ENCODE assay signal across 10 cellular contexts in the genomic region with DNA sequence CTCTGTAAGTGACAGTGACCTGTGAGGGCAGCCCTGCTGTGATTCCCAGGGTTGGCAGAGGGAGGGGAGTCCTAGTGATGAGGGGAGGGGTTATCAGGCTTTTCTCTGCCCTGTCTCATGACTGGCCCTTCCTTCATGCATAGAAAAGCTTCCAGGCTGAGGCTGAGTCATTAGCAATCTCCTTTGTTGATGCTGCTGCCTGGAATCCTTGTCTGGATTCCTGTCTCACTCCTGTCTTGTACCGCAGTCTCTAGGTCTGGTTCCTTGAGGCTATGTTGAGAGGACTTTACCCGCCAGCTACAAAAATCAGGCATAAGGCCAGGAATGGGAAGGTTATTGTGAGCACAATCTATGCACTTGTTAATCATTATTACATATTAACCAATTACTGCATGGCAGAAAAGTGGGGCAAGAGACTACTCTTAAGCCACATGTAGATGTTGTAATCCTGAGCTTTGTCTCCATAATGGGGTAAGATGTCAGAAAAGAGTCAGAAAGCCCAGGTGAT. TPM values are rescaled to one million over a fixed set of nuclear protein-coding genes. Genes with fewer than 3 reads are reported as not detected.
DNase-seq lines count a peak whose midpoint lies in the region; ATAC-seq and TF ChIP-seq lines count a peak whose summit lies in the region.
"Had no signal": no experiment of that assay in that cellular context is flagged by ENCODE, and none has a peak within 500 bp of the region (broad histone marks: within the 10 kb centered on the region; RNA-seq: fewer than 3 reads in every experiment).

No MANE protein-coding gene starts in this region.

- POLR2A ChIA-PET in MCF 10A (lab: Yijun Ruan, JAX) = interaction anchor here (0.6 to 0.7 kb wide), 2 partner anchors 31 to 282 kb away, joined by 3 to 4 read pairs; no protein-coding TSS in a partner anchor

- peaks cover 5% of the 10 kb centered on the region for H3K4me1 Mint-ChIP-seq in MCF 10A (ENCODE audit: insufficient read depth, unreplicated experiment)
- H3K4me1 Mint-ChIP-seq in activated T-helper 1 cell treated with anti-CD3 and anti-CD28 coated beads, Interleukin-12 subunit alpha, Interleukin-12 subunit beta, Interleukin-2, Interleukin-4 antibody, amounts not matched to agents 30 ng/mL and 10 ng/mL and 1 ng/mL, durations not matched to agents 14 hours and 24 hours and 36 hours (ENCODE audit: low read depth) = peaks cover 66% of the 10 kb centered on the region

- H3K9me3 ChIP-seq in breast epithelium (no peaks in the 10 kb centered on the region), upper lobe of right lung (no peaks in the 10 kb centered on the region)

- H3K27me3 Mint-ChIP-seq in MCF 10A (ENCODE audit: insufficient read depth, unreplicated experiment) = no peaks in the 10 kb centered on the region
- H3K27me3 Mint-ChIP-seq in activated T-helper 1 cell treated with anti-CD3 and anti-CD28 coated beads, Interleukin-12 subunit alpha, Interleukin-12 subunit beta, Interleukin-2, Interleukin-4 antibody, amounts not matched to agents 30 ng/mL and 10 ng/mL and 1 ng/mL, durations not matched to agents 14 hours and 24 hours and 36 hours (ENCODE audit: insufficient read depth) = no peaks in the 10 kb centered on the region

- peak; percentile 49 for DNase-seq in MCF 10A (ENCODE audit: unreplicated experiment)
- DNase-seq in breast epithelium (ENCODE audit: low spot score in 2 of 2) = no peak
- no peak for DNase-seq in activated T-helper 1 cell treated with anti-CD3 and anti-CD28 coated beads, Interleukin-12 subunit alpha, Interleukin-12 subunit beta, Interleukin-2, Interleukin-4 antibody, amounts not matched to agents 30 ng/mL and 10 ng/mL and 1 ng/mL, durations not matched to agents 14 hours and 24 hours and 36 hours (ENCODE audit: low spot score)
- peak; percentile 86 for DNase-seq in iPS-NIHi7 (ENCODE audit: extremely low spot score)
- no peak for DNase-seq in upper lobe of right lung
- DNase-seq in T-helper 9 cell = no peak
- DNase-seq in DMS79 (lab: John Stamatoyannopoulos, UW) = no peak
- DNase-seq in amygdala (lab: John Stamatoyannopoulos, UW) = no peak
- DNase-seq: activated gamma-delta T cell treated with Interleukin-2 at 50 U/mL for 16 hours; CD8-positive, alpha-beta T cell had no signal

- H3K36me3 Mint-ChIP-seq in MCF 10A (ENCODE audit: insufficient read depth, unreplicated experiment) = no peaks in the 10 kb centered on the region
- peaks cover 24% of the 10 kb centered on the region for H3K36me3 Mint-ChIP-seq in activated T-helper 1 cell treated with anti-CD3 and anti-CD28 coated beads, Interleukin-12 subunit alpha, Interleukin-12 subunit beta, Interleukin-2, Interleukin-4 antibody, amounts not matched to agents 30 ng/mL and 10 ng/mL and 1 ng/mL, durations not matched to agents 14 hours and 24 hours and 36 hours (ENCODE audit: low read depth)

- H3K27ac Mint-ChIP-seq in MCF 10A (ENCODE audit: low read depth, unreplicated experiment) = no peak overlapping the region
- H3K27ac Mint-ChIP-seq in activated T-helper 1 cell treated with anti-CD3 and anti-CD28 coated beads, Interleukin-12 subunit alpha, Interleukin-12 subunit beta, Interleukin-2, Interleukin-4 antibody, amounts not matched to agents 30 ng/mL and 10 ng/mL and 1 ng/mL, durations not matched to agents 14 hours and 24 hours and 36 hours = peak overlapping the region; percentile 2
- H3K27ac Mint-ChIP-seq: CD8-positive, alpha-beta T cell had no signal

- BruUV-seq in MCF 10A (replicated peaks; lab: Mats Ljungman, UMichigan) = no TSS peak

- TF ChIP-seq CTCF in MCF 10A (IDR thresholded peaks at IDR 0.05; ENCODE audit: unreplicated experiment) (no peak), breast epithelium (IDR thresholded peaks at IDR 0.05) (no peak), upper lobe of right lung (IDR thresholded peaks at IDR 0.05) (no peak)

- H3K36me3 ChIP-seq in breast epithelium (no peaks in the 10 kb centered on the region), upper lobe of right lung (no peaks in the 10 kb centered on the region)

- CTCF ChIA-PET in MCF 10A (lab: Yijun Ruan, JAX) = interaction anchor here (0.6 to 0.8 kb wide), 3 partner anchors 13 to 77 kb away, joined by 3 read pairs; no protein-coding TSS in a partner anchor

- no peaks in the 10 kb centered on the region for H3K27me3 ChIP-seq in breast epithelium
- no peaks in the 10 kb centered on the region for H3K27me3 ChIP-seq in upper lobe of right lung

- no peaks in the 10 kb centered on the region for H3K4me1 ChIP-seq in breast epithelium
- no peaks in the 10 kb centered on the region for H3K4me1 ChIP-seq in upper lobe of right lung

- H3K4me3 ChIP-seq in breast epithelium = no peak overlapping the region
- H3K4me3 ChIP-seq in upper lobe of right lung = no peak overlapping the region

- intact Hi-C loops in MCF 10A (cut with micrococcal nuclease) (no loop called here), breast epithelium (cut with DNase I; ENCODE audit: low total_unique reads) (no loop called here), upper lobe of right lung (cut with DNase I) (no loop called here)
- intact Hi-C loops in activated T-helper 1 cell treated with anti-CD3 and anti-CD28 coated beads, Interleukin-12 subunit alpha, Interleukin-12 subunit beta, Interleukin-2, Interleukin-4 antibody, amounts not matched to agents 30 ng/mL and 10 ng/mL and 1 ng/mL, durations not matched to agents 14 hours and 24 hours and 36 hours (cut with micrococcal nuclease) = no loop called here

- no peak for TF ChIP-seq POLR2A in breast epithelium (IDR thresholded peaks at IDR 0.05)

- no peaks in the 10 kb centered on the region for H3K9me3 Mint-ChIP-seq in MCF 10A (ENCODE audit: unreplicated experiment)
- no peaks in the 10 kb centered on the region for H3K9me3 Mint-ChIP-seq in activated T-helper 1 cell treated with anti-CD3 and anti-CD28 coated beads, Interleukin-12 subunit alpha, Interleukin-12 subunit beta, Interleukin-2, Interleukin-4 antibody, amounts not matched to agents 30 ng/mL and 10 ng/mL and 1 ng/mL, durations not matched to agents 14 hours and 24 hours and 36 hours
- H3K9me3 Mint-ChIP-seq: CD8-positive, alpha-beta T cell had no signal

- peak; percentile 55 for ATAC-seq in upper lobe of right lung
- ATAC-seq: CD8-positive, alpha-beta T cell had no signal

- H3K4me3 Mint-ChIP-seq in MCF 10A (ENCODE audit: unreplicated experiment) = no peak overlapping the region
- no peak overlapping the region for H3K4me3 Mint-ChIP-seq in activated T-helper 1 cell treated with anti-CD3 and anti-CD28 coated beads, Interleukin-12 subunit alpha, Interleukin-12 subunit beta, Interleukin-2, Interleukin-4 antibody, amounts not matched to agents 30 ng/mL and 10 ng/mL and 1 ng/mL, durations not matched to agents 14 hours and 24 hours and 36 hours
- H3K4me3 Mint-ChIP-seq: CD8-positive, alpha-beta T cell had no signal

- H3K27ac ChIP-seq in breast epithelium = no peak overlapping the region
- no peak overlapping the region for H3K27ac ChIP-seq in upper lobe of right lung

RNA-seq across cellular contexts. Expression of gene KLHL6, which starts 7.2 kb away (rescaled TPM):
- total RNA-seq in MCF 10A (2022) = not detected in 2 replicates
- total RNA-seq in breast epithelium = 1 to 10 TPM; 2.7 to 7.9 (median 4.3) TPM
- total RNA-seq in activated T-helper 1 cell treated with anti-CD3 and anti-CD28 coated beads, Interleukin-12 subunit alpha, Interleukin-12 subunit beta, Interleukin-2, Interleukin-4 antibody, amounts not matched to agents 30 ng/mL and 10 ng/mL and 1 ng/mL, durations not matched to agents 14 hours and 24 hours and 36 hours = 38.6 and 40.6 TPM in 2 replicates
- 24.7 TPM for total RNA-seq in upper lobe of right lung

Comparison
In these comparisons a context has a peak if more than half of its experiments do, and no peak if none do; other contexts are left out.
1. DNase-seq: peak in MCF 10A (single experiment) and iPS-NIHi7 (single experiment); none in breast epithelium (0 of 2), activated T-helper 1 cell treated with anti-CD3 and anti-CD28 coated beads, Interleukin-12 subunit alpha, Interleukin-12 subunit beta, Interleukin-2, Interleukin-4 antibody, amounts not matched to agents 30 ng/mL and 10 ng/mL and 1 ng/mL, durations not matched to agents 14 hours and 24 hours and 36 hours (single experiment), upper lobe of right lung (single experiment), T-helper 9 cell (single experiment), DMS79 (single experiment) and amygdala (0 of 56).